ENCODE assay signal across 3 cellular contexts in the genomic region with DNA sequence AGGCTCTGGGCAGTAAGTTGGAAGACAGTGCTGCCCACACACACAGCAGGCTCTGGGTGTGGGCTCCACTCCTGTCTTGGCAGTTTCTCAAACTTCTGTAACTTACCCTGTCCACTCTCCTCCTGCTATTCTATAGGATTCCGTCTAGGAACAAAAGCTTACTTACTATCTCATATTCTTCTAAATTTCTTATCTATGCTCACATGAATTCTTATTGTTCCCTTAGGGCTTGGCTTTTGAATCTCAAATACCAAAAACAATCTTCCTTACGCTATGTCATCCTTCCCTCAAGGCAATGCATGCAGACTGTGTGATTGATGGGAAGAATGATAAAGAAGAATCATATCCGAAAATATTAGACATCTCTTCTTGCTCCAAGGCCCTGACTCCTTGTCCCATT.
"Had no signal": no experiment of that assay in that cellular context is flagged by ENCODE, and none has a peak within 500 bp of the region (broad histone marks: within the 10 kb centered on the region; RNA-seq: fewer than 3 reads in every experiment).

No MANE protein-coding gene starts in this region.

- H3K4me3 ChIP-seq: GM12878 had no signal

- DNase-seq: GDM1, GF-D8 had no signal
